Comparison of ENCODE assay signal across 1 cellular context in the genomic region with DNA sequence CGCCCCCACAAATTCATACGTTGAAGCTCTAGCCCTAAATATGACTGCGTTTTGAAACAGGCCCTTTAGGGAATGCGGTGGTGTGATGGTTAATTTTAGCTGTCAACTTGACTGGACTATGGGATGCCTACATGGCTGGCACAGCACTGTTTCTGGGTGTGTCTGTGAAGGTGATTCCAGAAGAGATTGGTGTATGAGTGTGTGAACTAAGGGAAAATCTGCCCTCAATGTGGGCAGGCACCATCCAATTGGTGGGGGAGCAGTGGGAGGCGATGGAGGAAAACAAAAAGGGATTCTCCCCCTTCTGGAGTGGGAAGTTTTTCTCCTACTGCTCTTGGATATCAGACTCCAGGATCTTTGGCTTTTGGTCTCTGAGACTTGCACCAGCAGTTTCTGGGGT.
TF ChIP-seq lines count a peak whose summit lies in the region.

No MANE protein-coding gene starts in this region.

TF ChIP-seq in HCT116, 20 proteins besides CTCF, POLR2A, EP300 and RAD21:
- TF ChIP-seq, protein P1, sequence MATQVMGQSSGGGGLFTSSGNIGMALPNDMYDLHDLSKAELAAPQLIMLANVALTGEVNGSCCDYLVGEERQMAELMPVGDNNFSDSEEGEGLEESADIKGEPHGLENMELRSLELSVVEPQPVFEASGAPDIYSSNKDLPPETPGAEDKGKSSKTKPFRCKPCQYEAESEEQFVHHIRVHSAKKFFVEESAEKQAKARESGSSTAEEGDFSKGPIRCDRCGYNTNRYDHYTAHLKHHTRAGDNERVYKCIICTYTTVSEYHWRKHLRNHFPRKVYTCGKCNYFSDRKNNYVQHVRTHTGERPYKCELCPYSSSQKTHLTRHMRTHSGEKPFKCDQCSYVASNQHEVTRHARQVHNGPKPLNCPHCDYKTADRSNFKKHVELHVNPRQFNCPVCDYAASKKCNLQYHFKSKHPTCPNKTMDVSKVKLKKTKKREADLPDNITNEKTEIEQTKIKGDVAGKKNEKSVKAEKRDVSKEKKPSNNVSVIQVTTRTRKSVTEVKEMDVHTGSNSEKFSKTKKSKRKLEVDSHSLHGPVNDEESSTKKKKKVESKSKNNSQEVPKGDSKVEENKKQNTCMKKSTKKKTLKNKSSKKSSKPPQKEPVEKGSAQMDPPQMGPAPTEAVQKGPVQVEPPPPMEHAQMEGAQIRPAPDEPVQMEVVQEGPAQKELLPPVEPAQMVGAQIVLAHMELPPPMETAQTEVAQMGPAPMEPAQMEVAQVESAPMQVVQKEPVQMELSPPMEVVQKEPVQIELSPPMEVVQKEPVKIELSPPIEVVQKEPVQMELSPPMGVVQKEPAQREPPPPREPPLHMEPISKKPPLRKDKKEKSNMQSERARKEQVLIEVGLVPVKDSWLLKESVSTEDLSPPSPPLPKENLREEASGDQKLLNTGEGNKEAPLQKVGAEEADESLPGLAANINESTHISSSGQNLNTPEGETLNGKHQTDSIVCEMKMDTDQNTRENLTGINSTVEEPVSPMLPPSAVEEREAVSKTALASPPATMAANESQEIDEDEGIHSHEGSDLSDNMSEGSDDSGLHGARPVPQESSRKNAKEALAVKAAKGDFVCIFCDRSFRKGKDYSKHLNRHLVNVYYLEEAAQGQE (IDR thresholded peaks at IDR 0.05; ENCODE audit: low read depth), result no peak
- TF ChIP-seq EZH2 (IDR thresholded peaks at IDR 0.05) (no peak), EGR1 (IDR thresholded peaks at IDR 0.05; ENCODE audit: low read depth) (no peak), TCF7L2 (IDR thresholded peaks at IDR 0.05; ENCODE audit: borderline replicate concordance, extremely low read depth, insufficient read depth, insufficient read length) (no peak), ZFX (IDR thresholded peaks at IDR 0.05) (no peak), JUND (IDR thresholded peaks at IDR 0.05) (no peak)
- TF ChIP-seq, protein P2, sequence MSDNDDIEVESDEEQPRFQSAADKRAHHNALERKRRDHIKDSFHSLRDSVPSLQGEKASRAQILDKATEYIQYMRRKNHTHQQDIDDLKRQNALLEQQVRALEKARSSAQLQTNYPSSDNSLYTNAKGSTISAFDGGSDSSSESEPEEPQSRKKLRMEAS (IDR thresholded peaks at IDR 0.05), result no peak
